Comparison of ENCODE assay signal across 20 cellular contexts in the genomic region with DNA sequence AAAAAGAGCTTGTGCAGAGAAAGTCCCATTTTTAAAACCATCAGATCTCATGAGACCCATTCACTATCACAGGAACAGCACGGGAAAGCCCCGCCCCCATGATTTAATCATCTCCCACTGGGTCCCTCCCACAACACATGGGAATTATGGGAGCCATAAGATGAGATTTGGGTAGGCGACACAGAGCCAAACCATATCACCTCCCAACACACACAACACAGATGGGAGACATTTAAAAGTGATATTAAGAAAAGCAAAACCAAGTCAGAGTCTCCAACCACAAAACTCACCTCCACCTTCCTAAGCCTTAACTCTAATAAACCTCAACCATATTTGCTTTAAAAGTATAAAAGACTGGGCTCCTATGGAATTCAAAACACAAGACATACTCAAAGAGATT.
DNase-seq lines count a peak whose midpoint lies in the region; ATAC-seq and TF ChIP-seq lines count a peak whose summit lies in the region.
"Had no signal": no experiment of that assay in that cellular context is flagged by ENCODE, and none has a peak within 500 bp of the region (broad histone marks: within the 10 kb centered on the region; RNA-seq: fewer than 3 reads in every experiment).

No MANE protein-coding gene starts in this region.

- H4K20me1 ChIP-seq in PC-9 (ENCODE audit: insufficient read depth) = no peaks in the 10 kb centered on the region

- no peaks in the 10 kb centered on the region for H3K9me2 ChIP-seq in PC-9 (ENCODE audit: insufficient read depth)

- no peaks in the 10 kb centered on the region for H3K36me3 ChIP-seq in PC-9 (ENCODE audit: low read depth)
- H3K36me3 ChIP-seq: BE2C had no signal

- peak; percentile 52 for ATAC-seq in activated naive CD8-positive, alpha-beta T cell treated with anti-CD3 and anti-CD28 coated beads, Interleukin-2, amount 50 U/mL, for 24 hours
- ATAC-seq in HG02763 (IDR thresholded peaks at IDR 0.05; ENCODE audit: unreplicated experiment) = no peak
- ATAC-seq: GM12878 had no signal

- BruUV-seq in PC-9 (replicated peaks; lab: Mats Ljungman, UMichigan) = no TSS peak

- DNase-seq in activated naive CD8-positive, alpha-beta T cell treated with anti-CD3 and anti-CD28 coated beads, Interleukin-2, amount 50 U/mL, for 24 hours = no peak
- no peak for DNase-seq in activated naive CD8-positive, alpha-beta T cell treated with anti-CD3 and anti-CD28 coated beads for 36 hours
- peak; percentile 75 for DNase-seq in NCI-H82 treated with DMSO at 0.1 percent for 48 hours (lab: John Stamatoyannopoulos, UW; ENCODE audit: unreplicated experiment)
- DNase-seq in progenitor cell of endocrine pancreas (ENCODE audit: low spot score, unreplicated experiment) = no peak
- no peak for DNase-seq in T-helper 9 cell
- no peak for DNase-seq in PC-9
- DNase-seq: ACHN; BE2C; C1 segment of cervical spinal cord; CD4-positive, CD25-positive, alpha-beta regulatory T cell; CD8-positive, alpha-beta memory T cell; COR-L47; DMS 273 treated with DMSO at 0.1 percent for 48 hours; DMS53; DND-41; EL; H9 had no signal

- H3K79me2 ChIP-seq in PC-9 (ENCODE audit: low read depth) = no peaks in the 10 kb centered on the region

- no peaks in the 10 kb centered on the region for H3K9me3 Mint-ChIP-seq in activated naive CD8-positive, alpha-beta T cell treated with anti-CD3 and anti-CD28 coated beads, Interleukin-2, amount 50 U/mL, for 24 hours
- H3K9me3 Mint-ChIP-seq in activated naive CD8-positive, alpha-beta T cell treated with anti-CD3 and anti-CD28 coated beads for 36 hours = peaks cover 1% of the 10 kb centered on the region
- no peaks in the 10 kb centered on the region for H3K9me3 Mint-ChIP-seq in progenitor cell of endocrine pancreas (ENCODE audit: low read depth)
- H3K9me3 Mint-ChIP-seq: CD4-positive, CD25-positive, alpha-beta regulatory T cell; CD8-positive, alpha-beta memory T cell; H9 had no signal

- no peaks in the 10 kb centered on the region for H3K4me1 ChIP-seq in PC-9 (replicated peaks; ENCODE audit: insufficient read depth)

- no peak overlapping the region for H3K4me2 ChIP-seq in PC-9

- peaks cover 32% of the 10 kb centered on the region for H3K4me1 Mint-ChIP-seq in activated naive CD8-positive, alpha-beta T cell treated with anti-CD3 and anti-CD28 coated beads, Interleukin-2, amount 50 U/mL, for 24 hours
- H3K4me1 Mint-ChIP-seq in activated naive CD8-positive, alpha-beta T cell treated with anti-CD3 and anti-CD28 coated beads for 36 hours = peaks cover 11% of the 10 kb centered on the region
- H3K4me1 Mint-ChIP-seq in progenitor cell of endocrine pancreas (ENCODE audit: low read depth) = peaks cover 16% of the 10 kb centered on the region
- H3K4me1 Mint-ChIP-seq: CD8-positive, alpha-beta memory T cell; IgD-negative memory B cell had no signal

- intact Hi-C loops in PC-9 (cut with micrococcal nuclease; ENCODE audit: unreplicated experiment) = no loop called here

- POLR2A ChIA-PET in PC-9 (lab: Charles Lee; ENCODE audit: unreplicated experiment) = no interaction called here

- H3K9me3 ChIP-seq in PC-9 (ENCODE audit: insufficient read depth, low read depth) = no peaks in the 10 kb centered on the region
- H3K9me3 ChIP-seq: BE2C had no signal

- H3K36me3 Mint-ChIP-seq in activated naive CD8-positive, alpha-beta T cell treated with anti-CD3 and anti-CD28 coated beads, Interleukin-2, amount 50 U/mL, for 24 hours (ENCODE audit: low read depth) = no peaks in the 10 kb centered on the region
- no peaks in the 10 kb centered on the region for H3K36me3 Mint-ChIP-seq in activated naive CD8-positive, alpha-beta T cell treated with anti-CD3 and anti-CD28 coated beads for 36 hours
- H3K36me3 Mint-ChIP-seq in progenitor cell of endocrine pancreas (ENCODE audit: insufficient read depth) = no peaks in the 10 kb centered on the region
- H3K36me3 Mint-ChIP-seq: CD4-positive, CD25-positive, alpha-beta regulatory T cell; CD8-positive, alpha-beta memory T cell; IgD-negative memory B cell had no signal

- no peak overlapping the region for H3K4me3 ChIP-seq in PC-9
- H3K4me3 ChIP-seq: GM12878 had no signal

- H3K27ac ChIP-seq in PC-9 = no peak overlapping the region

- H3K27me3 ChIP-seq in PC-9 (ENCODE audit: insufficient read depth, low read depth) = no peaks in the 10 kb centered on the region
- H3K27me3 ChIP-seq: BE2C had no signal

- H2AFZ ChIP-seq in PC-9 = no peak overlapping the region

- CTCF ChIA-PET in PC-9 (lab: Charles Lee) = no interaction called here

- no peaks in the 10 kb centered on the region for H3K27me3 Mint-ChIP-seq in activated naive CD8-positive, alpha-beta T cell treated with anti-CD3 and anti-CD28 coated beads, Interleukin-2, amount 50 U/mL, for 24 hours
- H3K27me3 Mint-ChIP-seq in activated naive CD8-positive, alpha-beta T cell treated with anti-CD3 and anti-CD28 coated beads for 36 hours = no peaks in the 10 kb centered on the region
- H3K27me3 Mint-ChIP-seq in progenitor cell of endocrine pancreas = peaks cover 5% of the 10 kb centered on the region
- H3K27me3 Mint-ChIP-seq: CD4-positive, CD25-positive, alpha-beta regulatory T cell; CD8-positive, alpha-beta memory T cell; IgD-negative memory B cell had no signal

- H3F3A ChIP-seq in PC-9 (ENCODE audit: insufficient read depth, low read depth) = no peaks in the 10 kb centered on the region

- no peak for TF ChIP-seq CTCF in progenitor cell of endocrine pancreas (IDR thresholded peaks at IDR 0.05; ENCODE audit: unreplicated experiment)
- TF ChIP-seq CTCF in PC-9 (conservative IDR thresholded peaks at IDR 0.05) = no peak

- no peak overlapping the region for H3K4me3 Mint-ChIP-seq in activated naive CD8-positive, alpha-beta T cell treated with anti-CD3 and anti-CD28 coated beads, Interleukin-2, amount 50 U/mL, for 24 hours
- no peak overlapping the region for H3K4me3 Mint-ChIP-seq in activated naive CD8-positive, alpha-beta T cell treated with anti-CD3 and anti-CD28 coated beads for 36 hours
- H3K4me3 Mint-ChIP-seq in progenitor cell of endocrine pancreas (ENCODE audit: low read depth) = no peak overlapping the region
- H3K4me3 Mint-ChIP-seq: CD4-positive, CD25-positive, alpha-beta regulatory T cell; CD8-positive, alpha-beta memory T cell; H9 had no signal

- H3K27ac Mint-ChIP-seq in activated naive CD8-positive, alpha-beta T cell treated with anti-CD3 and anti-CD28 coated beads, Interleukin-2, amount 50 U/mL, for 24 hours = no peak overlapping the region
- no peak overlapping the region for H3K27ac Mint-ChIP-seq in activated naive CD8-positive, alpha-beta T cell treated with anti-CD3 and anti-CD28 coated beads for 36 hours
- peak overlapping the region; percentile 36 for H3K27ac Mint-ChIP-seq in progenitor cell of endocrine pancreas
- H3K27ac Mint-ChIP-seq: CD8-positive, alpha-beta memory T cell; H9; IgD-negative memory B cell had no signal
